Comparison of ENCODE assay signal across 25 cellular contexts in genomic region chr9:79895232-79895631, GRCh38.
"Had no signal": no experiment of that assay in that cellular context is flagged by ENCODE, and none has a peak within 500 bp of the region (broad histone marks: within the 10 kb centered on the region; RNA-seq: fewer than 3 reads in every experiment).

No MANE protein-coding gene starts in this region.

- ATAC-seq: activated CD8-positive, alpha-beta T cell treated with anti-CD3 and anti-CD28 coated beads, Interleukin-2, amount 10 ng/mL, durations not matched to agents 7 days and 5 days; T-helper 17 cell; WTC11 had no signal

- H3K9me3 Mint-ChIP-seq: activated naive CD4-positive, alpha-beta T cell treated with anti-CD3 and anti-CD28 coated beads, Interleukin-2, amount 50 U/mL, for 24 hours; activated T-cell treated with anti-CD3 and anti-CD28 coated beads, Interleukin-2, amount 50 U/mL, for 24 hours; activated T-helper 1 cell treated with anti-CD3 and anti-CD28 coated beads, Interleukin-12 subunit alpha, Interleukin-12 subunit beta, Interleukin-2, Interleukin-4 antibody, amounts not matched to agents 30 ng/mL and 10 ng/mL and 1 ng/mL, durations not matched to agents 14 hours and 24 hours and 36 hours; WTC11 had no signal

- H3K27ac ChIP-seq: breast epithelium, PC-9 had no signal

- H3K27ac Mint-ChIP-seq: activated CD8-positive, alpha-beta T cell treated with anti-CD3 and anti-CD28 coated beads, Interleukin-2, amount 10 ng/mL, durations not matched to agents 7 days and 5 days; activated naive CD4-positive, alpha-beta T cell treated with anti-CD3 and anti-CD28 coated beads, Interleukin-2, amount 50 U/mL, for 24 hours; activated T-cell treated with anti-CD3 and anti-CD28 coated beads, Interleukin-2, amount 50 U/mL, for 24 hours; activated T-helper 1 cell treated with anti-CD3 and anti-CD28 coated beads, Interleukin-12 subunit alpha, Interleukin-12 subunit beta, Interleukin-2, Interleukin-4 antibody, amounts not matched to agents 30 ng/mL and 10 ng/mL and 1 ng/mL, durations not matched to agents 14 hours and 24 hours and 36 hours; T-helper 17 cell; WTC11 had no signal

- DNase-seq: activated CD4-positive, alpha-beta T cell treated with anti-CD3 and anti-CD28 coated beads for 48 hours; activated CD4-positive, alpha-beta T cell treated with anti-CD3 and anti-CD28 coated beads, Interleukin-2, amount 50 U/mL, for 4 hours; activated CD4-positive, CD25-positive, alpha-beta regulatory T cell treated with anti-CD3 and anti-CD28 coated beads, Interleukin-2, amount 50 U/mL, for 72 hours; activated CD8-positive, alpha-beta T cell treated with anti-CD3 and anti-CD28 coated beads, Interleukin-2, amount 10 ng/mL, durations not matched to agents 7 days and 5 days; activated effector memory CD4-positive, alpha-beta T cell treated with Interleukin-2 at 50 U/mL for 16 hours; activated naive CD4-positive, alpha-beta T cell; activated T-cell treated with anti-CD3 and anti-CD28 coated beads, Interleukin-2, amount 50 U/mL, for 24 hours; aorta; caudate nucleus; Kasumi-1; NCI-H1092; NCI-H1417 treated with DMSO at 0.1 percent for 48 hours; NCI-H1694; NCI-H2029; NCI-H2107; NCI-H2171 treated with DMSO at 0.1 percent for 48 hours; NCI-H510A treated with DMSO at 0.1 percent for 48 hours; PC-9; SIG-M5; T-helper 17 cell; T-helper 9 cell had no signal

- H3K36me3 ChIP-seq: breast epithelium had no signal

- H3K4me1 ChIP-seq: breast epithelium had no signal

- H3K27me3 Mint-ChIP-seq: activated naive CD4-positive, alpha-beta T cell treated with anti-CD3 and anti-CD28 coated beads, Interleukin-2, amount 50 U/mL, for 24 hours; activated T-cell treated with anti-CD3 and anti-CD28 coated beads, Interleukin-2, amount 50 U/mL, for 24 hours had no signal

- H3K4me1 Mint-ChIP-seq: activated naive CD4-positive, alpha-beta T cell treated with anti-CD3 and anti-CD28 coated beads, Interleukin-2, amount 50 U/mL, for 24 hours; T-helper 17 cell; WTC11 had no signal

- H3K4me3 Mint-ChIP-seq: activated CD8-positive, alpha-beta T cell treated with anti-CD3 and anti-CD28 coated beads, Interleukin-2, amount 10 ng/mL, durations not matched to agents 7 days and 5 days; activated naive CD4-positive, alpha-beta T cell treated with anti-CD3 and anti-CD28 coated beads, Interleukin-2, amount 50 U/mL, for 24 hours; activated T-cell treated with anti-CD3 and anti-CD28 coated beads, Interleukin-2, amount 50 U/mL, for 24 hours; activated T-helper 1 cell treated with anti-CD3 and anti-CD28 coated beads, Interleukin-12 subunit alpha, Interleukin-12 subunit beta, Interleukin-2, Interleukin-4 antibody, amounts not matched to agents 30 ng/mL and 10 ng/mL and 1 ng/mL, durations not matched to agents 14 hours and 24 hours and 36 hours; T-helper 17 cell; WTC11 had no signal

- H3K4me3 ChIP-seq: breast epithelium, PC-9 had no signal

- H3K9me3 ChIP-seq: breast epithelium had no signal

- H3K36me3 Mint-ChIP-seq: activated naive CD4-positive, alpha-beta T cell treated with anti-CD3 and anti-CD28 coated beads, Interleukin-2, amount 50 U/mL, for 24 hours; WTC11 had no signal

- H3K27me3 ChIP-seq: breast epithelium had no signal
